ENCODE assay signal across 9 cellular contexts in the genomic region with DNA sequence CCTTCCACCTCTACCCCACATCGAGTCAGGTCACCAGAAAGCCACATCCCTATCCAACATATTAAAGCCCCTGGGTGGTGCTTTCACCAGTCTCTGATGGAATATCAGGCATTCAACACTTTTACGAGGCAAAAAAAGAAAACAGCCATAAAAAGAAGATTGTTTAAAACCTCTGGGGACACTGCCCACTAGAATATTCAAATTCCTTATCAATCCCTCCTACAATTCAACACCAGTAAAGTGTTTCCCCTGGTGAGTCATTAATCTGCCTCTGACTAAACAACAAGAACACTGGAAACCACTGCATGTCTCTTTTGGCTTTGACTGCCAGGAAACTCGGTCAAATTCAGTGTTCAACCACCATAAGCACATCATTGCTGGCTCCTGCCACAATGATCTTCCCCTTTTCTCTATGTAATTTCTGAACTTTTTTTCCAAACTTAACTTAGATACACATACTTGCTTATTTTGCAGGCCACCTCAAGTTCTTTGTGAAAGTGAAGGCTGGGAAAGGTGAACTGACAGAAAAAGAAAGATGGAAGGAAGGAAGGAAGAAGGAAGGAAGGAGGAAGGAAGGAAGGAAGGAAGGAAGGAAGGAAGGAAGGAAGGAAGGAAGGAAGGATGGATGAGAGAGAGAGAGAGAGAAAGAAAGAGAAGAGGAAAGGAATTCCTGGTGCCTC.
A peak's percentile ranks its signal among the peaks of the same experiment; 100 is the strongest.
DNase-seq lines count a peak whose midpoint lies in the region; ATAC-seq, FAIRE-seq and TF ChIP-seq lines count a peak whose summit lies in the region.
"Had no signal": no experiment of that assay in that cellular context is flagged by ENCODE, and none has a peak within 500 bp of the region (broad histone marks: within the 10 kb centered on the region; RNA-seq: fewer than 3 reads in every experiment).

No MANE protein-coding gene starts in this region.

- no peak for TF ChIP-seq EP300 in HepG2 (IDR thresholded peaks at IDR 0.05; ENCODE audit: low read depth in 2 of 2, low read length in 2 of 2)
- no peak for TF ChIP-seq EP300 in HepG2 (CRISPR knock-in tag; IDR thresholded peaks at IDR 0.05; ENCODE audit: borderline replicate concordance)

- no peak for TF ChIP-seq RAD21 in HepG2 (CRISPR knock-in tag; IDR thresholded peaks at IDR 0.05)

- no peak overlapping the region for H2AFZ ChIP-seq in HepG2 (ENCODE audit: low read length)

- no peak for TF ChIP-seq POLR2A in GM18505 (IDR thresholded peaks at IDR 0.05; ENCODE audit: borderline replicate concordance, extremely low read depth, insufficient read depth, insufficient read length)
- no peak for TF ChIP-seq POLR2A in HepG2 (IDR thresholded peaks at IDR 0.05; ENCODE audit: insufficient read depth in 1 of 2, low read depth in 2 of 2, low read length in 2 of 2)

- TF ChIP-seq CTCF in omental fat pad (IDR thresholded peaks at IDR 0.05) (no peak), HepG2 (CRISPR knock-in tag; IDR thresholded peaks at IDR 0.05) (no peak)

- DNase-seq in SK-N-MC (ENCODE audit: low read depth, low spot score): peak; percentile 80
- peak; percentile 41 for DNase-seq in kidney glomerular epithelial cell (lab: John Stamatoyannopoulos, UW)
- no peak for DNase-seq in AML-193 (lab: John Stamatoyannopoulos, UW)
- no peak for DNase-seq in omental fat pad (ENCODE audit: low spot score)
- no peak for DNase-seq in OCI-M2 (lab: John Stamatoyannopoulos, UW; ENCODE audit: unreplicated experiment)
- no peak for DNase-seq in HepG2 (ENCODE audit: low spot score)
- DNase-seq: activated naive CD4-positive, alpha-beta T cell treated with anti-CD3 and anti-CD28 coated beads, Interleukin-2, amount 50 U/mL, for 16 hours had no signal

- no peak overlapping the region for H3K9ac ChIP-seq in SK-N-MC (ENCODE audit: insufficient read length)
- no peak overlapping the region for H3K9ac ChIP-seq in HepG2 (ENCODE audit: insufficient read depth, low read depth, low read length)

- H3K27me3 ChIP-seq in HepG2 (ENCODE audit: control insufficient read depth in 1 of 2, insufficient read depth in 2 of 2, low read length in 2 of 2): 0 out of 5 replicates have a peak, but pooled peaks cover 0 to 3% of the 10 kb centered on the region in 2 experiments

- no peaks in the 10 kb centered on the region for H4K20me1 ChIP-seq in HepG2 (ENCODE audit: insufficient read depth, low read length)

- ATAC-seq in GM18505 (IDR thresholded peaks at IDR 0.05; ENCODE audit: unreplicated experiment) (peak; percentile 36), HG02623 (IDR thresholded peaks at IDR 0.05; ENCODE audit: unreplicated experiment) (peak; percentile 54), omental fat pad (ENCODE audit: low FRiP score) (no peak), HepG2 (no peak)

- H3K79me2 ChIP-seq in HepG2 (ENCODE audit: insufficient read depth, low read length): no peaks in the 10 kb centered on the region

- no peak overlapping the region for H3K4me2 ChIP-seq in HepG2 (ENCODE audit: low read depth, low read length)

- in situ Hi-C loops in HepG2 (cut with HindIII; ENCODE audit: extremely low pct_ligation_motif_present, low pct_unique_long_range_greater_than_20kb): no loop called here

- H3K9me3 ChIP-seq in SK-N-MC (ENCODE audit: low read depth, low read length): no peaks in the 10 kb centered on the region
- no peaks in the 10 kb centered on the region for H3K9me3 ChIP-seq in HepG2 (ENCODE audit: low read length)

- CTCF ChIA-PET in HepG2 (lab: Yijun Ruan, JAX; ENCODE audit: low intra/inter-chr PET ratio, low total read pairs): no interaction called here

- POLR2A ChIA-PET in HepG2 (lab: Yijun Ruan, JAX): no interaction called here

- H3K4me3 ChIP-seq in SK-N-MC (peak overlapping the region; percentile 61), HepG2 (replicated peaks in 1 of 3; ENCODE audit: insufficient read depth in 1 of 3, low read depth in 2 of 3, low read length in 3 of 3) (no peak overlapping the region)

- peaks cover 2% of the 10 kb centered on the region; the same call in 1 of the 2 replicates for H3K4me1 ChIP-seq in HepG2 (ENCODE audit: insufficient read depth, low read length)

- 7% methylated on average over 3 of the region's 3 CpGs for WGBS in HepG2 (ENCODE audit: low lambda C conversion rate)

- no peak for FAIRE-seq in HepG2 (lab: Jason Lieb, UNC)

- H3K36me3 ChIP-seq in SK-N-MC (ENCODE audit: insufficient read depth, low read length) (no peaks in the 10 kb centered on the region), HepG2 (replicated peaks in 1 of 2; ENCODE audit: control insufficient read depth in 1 of 2, insufficient read depth in 2 of 2, low read length in 2 of 2) (no peaks in the 10 kb centered on the region)

- H3K27ac ChIP-seq in SK-N-MC: peak overlapping the region; percentile 94
- no peak overlapping the region for H3K27ac ChIP-seq in HepG2 (ENCODE audit: extremely low read length, insufficient read depth, low read length)

- intact Hi-C loops in HepG2 (cut with micrococcal nuclease; ENCODE audit: unreplicated experiment): no loop called here

- BruUV-seq in HepG2 (replicated peaks; lab: Mats Ljungman, UMichigan): no TSS peak

TF ChIP-seq in HepG2, 621 proteins besides CTCF, POLR2A, EP300 and RAD21:
- TF ChIP-seq ZNF354B (CRISPR knock-in tag; IDR thresholded peaks at IDR 0.05): no peak
- no peak for TF ChIP-seq TAF1 (CRISPR knock-in tag; IDR thresholded peaks at IDR 0.05)
- no peak for TF ChIP-seq ATF7 (IDR thresholded peaks at IDR 0.05)
- no peak for TF ChIP-seq ATF7 (CRISPR knock-in tag; IDR thresholded peaks at IDR 0.05)
- TF ChIP-seq, protein P1, sequence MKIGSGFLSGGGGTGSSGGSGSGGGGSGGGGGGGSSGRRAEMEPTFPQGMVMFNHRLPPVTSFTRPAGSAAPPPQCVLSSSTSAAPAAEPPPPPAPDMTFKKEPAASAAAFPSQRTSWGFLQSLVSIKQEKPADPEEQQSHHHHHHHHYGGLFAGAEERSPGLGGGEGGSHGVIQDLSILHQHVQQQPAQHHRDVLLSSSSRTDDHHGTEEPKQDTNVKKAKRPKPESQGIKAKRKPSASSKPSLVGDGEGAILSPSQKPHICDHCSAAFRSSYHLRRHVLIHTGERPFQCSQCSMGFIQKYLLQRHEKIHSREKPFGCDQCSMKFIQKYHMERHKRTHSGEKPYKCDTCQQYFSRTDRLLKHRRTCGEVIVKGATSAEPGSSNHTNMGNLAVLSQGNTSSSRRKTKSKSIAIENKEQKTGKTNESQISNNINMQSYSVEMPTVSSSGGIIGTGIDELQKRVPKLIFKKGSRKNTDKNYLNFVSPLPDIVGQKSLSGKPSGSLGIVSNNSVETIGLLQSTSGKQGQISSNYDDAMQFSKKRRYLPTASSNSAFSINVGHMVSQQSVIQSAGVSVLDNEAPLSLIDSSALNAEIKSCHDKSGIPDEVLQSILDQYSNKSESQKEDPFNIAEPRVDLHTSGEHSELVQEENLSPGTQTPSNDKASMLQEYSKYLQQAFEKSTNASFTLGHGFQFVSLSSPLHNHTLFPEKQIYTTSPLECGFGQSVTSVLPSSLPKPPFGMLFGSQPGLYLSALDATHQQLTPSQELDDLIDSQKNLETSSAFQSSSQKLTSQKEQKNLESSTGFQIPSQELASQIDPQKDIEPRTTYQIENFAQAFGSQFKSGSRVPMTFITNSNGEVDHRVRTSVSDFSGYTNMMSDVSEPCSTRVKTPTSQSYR (CRISPR knock-in tag; IDR thresholded peaks at IDR 0.05; ENCODE audit: borderline replicate concordance): no peak
- TF ChIP-seq ZC3H13 (CRISPR knock-in tag; IDR thresholded peaks at IDR 0.05): no peak
- TF ChIP-seq ZNF550 (CRISPR knock-in tag; IDR thresholded peaks at IDR 0.05; ENCODE audit: borderline replicate concordance): no peak
- TF ChIP-seq ZNF615 (CRISPR knock-in tag; IDR thresholded peaks at IDR 0.05; ENCODE audit: borderline replicate concordance): no peak
- no peak for TF ChIP-seq FOXC1 (CRISPR knock-in tag; IDR thresholded peaks at IDR 0.05; ENCODE audit: borderline replicate concordance)
- TF ChIP-seq CBX5 (CRISPR knock-in tag; IDR thresholded peaks at IDR 0.05; ENCODE audit: borderline replicate concordance): no peak
- TF ChIP-seq SAFB2 (CRISPR knock-in tag; IDR thresholded peaks at IDR 0.05; ENCODE audit: borderline replicate concordance, low read depth): no peak
- TF ChIP-seq CAMTA2 (CRISPR knock-in tag; IDR thresholded peaks at IDR 0.05; ENCODE audit: borderline replicate concordance): no peak
- no peak for TF ChIP-seq STAG1 (CRISPR knock-in tag; IDR thresholded peaks at IDR 0.05)
- no peak for TF ChIP-seq HOXA3 (CRISPR knock-in tag; IDR thresholded peaks at IDR 0.05)
- TF ChIP-seq, protein P2, sequence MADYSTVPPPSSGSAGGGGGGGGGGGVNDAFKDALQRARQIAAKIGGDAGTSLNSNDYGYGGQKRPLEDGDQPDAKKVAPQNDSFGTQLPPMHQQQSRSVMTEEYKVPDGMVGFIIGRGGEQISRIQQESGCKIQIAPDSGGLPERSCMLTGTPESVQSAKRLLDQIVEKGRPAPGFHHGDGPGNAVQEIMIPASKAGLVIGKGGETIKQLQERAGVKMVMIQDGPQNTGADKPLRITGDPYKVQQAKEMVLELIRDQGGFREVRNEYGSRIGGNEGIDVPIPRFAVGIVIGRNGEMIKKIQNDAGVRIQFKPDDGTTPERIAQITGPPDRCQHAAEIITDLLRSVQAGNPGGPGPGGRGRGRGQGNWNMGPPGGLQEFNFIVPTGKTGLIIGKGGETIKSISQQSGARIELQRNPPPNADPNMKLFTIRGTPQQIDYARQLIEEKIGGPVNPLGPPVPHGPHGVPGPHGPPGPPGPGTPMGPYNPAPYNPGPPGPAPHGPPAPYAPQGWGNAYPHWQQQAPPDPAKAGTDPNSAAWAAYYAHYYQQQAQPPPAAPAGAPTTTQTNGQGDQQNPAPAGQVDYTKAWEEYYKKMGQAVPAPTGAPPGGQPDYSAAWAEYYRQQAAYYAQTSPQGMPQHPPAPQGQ (CRISPR knock-in tag; IDR thresholded peaks at IDR 0.05; ENCODE audit: borderline replicate concordance): no peak
TF ChIP-seq in HepG2: peak in this region for 0.

Comparison
In these comparisons a context has a peak if more than half of its experiments do, and no peak if none do; other contexts are left out.
1. ATAC-seq: peak in GM18505 (single experiment) and HG02623 (single experiment); none in omental fat pad (single experiment) and HepG2 (single experiment).
2. DNase-seq: peak in SK-N-MC (single experiment) and kidney glomerular epithelial cell (single experiment); none in AML-193 (0 of 2), omental fat pad (single experiment), OCI-M2 (single experiment) and HepG2 (single experiment).